In the genomic region with DNA sequence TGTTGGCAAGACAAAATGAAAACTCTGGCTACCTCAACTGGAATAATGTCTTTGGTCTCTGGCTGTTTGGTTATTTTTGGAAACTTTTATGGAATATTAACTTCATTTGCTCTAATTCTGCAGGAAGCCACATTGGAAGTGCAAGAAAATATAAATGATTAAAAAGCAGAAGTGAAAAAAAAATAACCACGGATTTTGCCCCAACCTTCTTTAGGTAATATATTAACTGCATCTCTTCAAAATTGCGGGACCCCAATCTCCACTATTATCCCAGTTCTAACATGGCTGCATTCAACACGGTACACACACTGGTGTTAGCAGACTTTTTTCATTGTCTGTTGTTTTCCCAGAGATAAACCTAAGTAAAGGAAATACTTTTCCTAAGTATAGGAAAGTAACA, we compare ENCODE assay signal across 15 cellular contexts.
"Had no signal": no experiment of that assay in that cellular context is flagged by ENCODE, and none has a peak within 500 bp of the region (broad histone marks: within the 10 kb centered on the region; RNA-seq: fewer than 3 reads in every experiment).

No MANE protein-coding gene starts in this region.

- H3K4me1 ChIP-seq: prostate gland had no signal

- H3K27ac ChIP-seq: epithelial cell of prostate, gastroesophageal sphincter, neutrophil, prostate gland had no signal

- DNase-seq: activated CD4-positive, alpha-beta T cell treated with anti-CD3 and anti-CD28 coated beads for 4 hours; activated CD8-positive, alpha-beta T cell treated with anti-CD3 and anti-CD28 coated beads, Interleukin-2, amount 10 ng/mL, durations not matched to agents 7 days and 5 days; activated naive CD4-positive, alpha-beta T cell treated with Interleukin-2 at 50 U/mL for 16 hours; activated naive CD8-positive, alpha-beta T cell treated with anti-CD3 and anti-CD28 coated beads, Interleukin-2, amount 50 U/mL, for 24 hours; caudate nucleus; cortex of kidney; effector CD8-positive, alpha-beta T cell; stimulated activated CD4-positive, alpha-beta T cell treated with anti-CD3 and anti-CD28 coated beads, Interleukin-12 subunit alpha, Interleukin-12 subunit beta, amount 100 ng/mL, for 4 hours; stimulated activated naive CD4-positive, alpha-beta T cell treated with Interleukin-2 at 50 U/mL for 16 hours; T-helper 1 cell; trophoblast cell had no signal

- H3K9me3 ChIP-seq: gastroesophageal sphincter, neutrophil, prostate gland had no signal

- H3K4me3 ChIP-seq: gastroesophageal sphincter, prostate gland had no signal

- H3K36me3 ChIP-seq: gastroesophageal sphincter, neutrophil, prostate gland had no signal

- H3K27me3 Mint-ChIP-seq: activated naive CD8-positive, alpha-beta T cell treated with anti-CD3 and anti-CD28 coated beads, Interleukin-2, amount 50 U/mL, for 24 hours had no signal

- ATAC-seq: activated CD8-positive, alpha-beta T cell treated with anti-CD3 and anti-CD28 coated beads, Interleukin-2, amount 10 ng/mL, durations not matched to agents 7 days and 5 days; activated naive CD8-positive, alpha-beta T cell treated with anti-CD3 and anti-CD28 coated beads, Interleukin-2, amount 50 U/mL, for 24 hours; gastroesophageal sphincter had no signal

- H3K9me3 Mint-ChIP-seq: activated naive CD8-positive, alpha-beta T cell treated with anti-CD3 and anti-CD28 coated beads, Interleukin-2, amount 50 U/mL, for 24 hours had no signal

- H3K27ac Mint-ChIP-seq: activated CD8-positive, alpha-beta T cell treated with anti-CD3 and anti-CD28 coated beads, Interleukin-2, amount 10 ng/mL, durations not matched to agents 7 days and 5 days; activated naive CD8-positive, alpha-beta T cell treated with anti-CD3 and anti-CD28 coated beads, Interleukin-2, amount 50 U/mL, for 24 hours had no signal

- H3K4me1 Mint-ChIP-seq: activated naive CD8-positive, alpha-beta T cell treated with anti-CD3 and anti-CD28 coated beads, Interleukin-2, amount 50 U/mL, for 24 hours had no signal

- H3K4me3 Mint-ChIP-seq: activated CD8-positive, alpha-beta T cell treated with anti-CD3 and anti-CD28 coated beads, Interleukin-2, amount 10 ng/mL, durations not matched to agents 7 days and 5 days; activated naive CD8-positive, alpha-beta T cell treated with anti-CD3 and anti-CD28 coated beads, Interleukin-2, amount 50 U/mL, for 24 hours had no signal

- H3K27me3 ChIP-seq: gastroesophageal sphincter had no signal
